In the genomic region with DNA sequence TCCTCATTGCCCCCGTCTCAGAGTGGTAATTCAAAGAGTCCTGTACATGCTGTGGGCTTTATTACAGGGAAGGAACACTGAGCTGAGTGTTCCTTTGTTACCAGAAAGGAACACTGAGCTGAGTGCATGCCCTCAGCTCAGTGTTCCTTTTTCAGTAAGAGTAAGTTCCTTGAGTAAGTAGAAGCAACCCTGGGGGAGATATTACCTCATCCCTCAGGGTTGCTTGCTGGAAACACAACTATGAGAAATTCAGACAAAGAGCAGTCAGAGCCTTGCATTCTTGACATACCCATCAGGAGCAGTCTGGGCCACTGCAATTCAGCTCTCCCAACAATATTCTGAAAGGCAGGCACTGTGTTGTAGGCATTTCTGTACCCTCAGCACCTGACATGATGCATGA, we compare ENCODE assay signal across 15 cellular contexts. TPM values are rescaled to one million over a fixed set of nuclear protein-coding genes. Genes with fewer than 3 reads are reported as not detected.
DNase-seq lines count a peak whose midpoint lies in the region; ATAC-seq and TF ChIP-seq lines count a peak whose summit lies in the region.
"Had no signal": no experiment of that assay in that cellular context is flagged by ENCODE, and none has a peak within 500 bp of the region (broad histone marks: within the 10 kb centered on the region; RNA-seq: fewer than 3 reads in every experiment).

No MANE protein-coding gene starts in this region.

- TF ChIP-seq CTCF in type B pancreatic cell (conservative IDR thresholded peaks at IDR 0.05), result no peak

- no peak overlapping the region for H3K18ac ChIP-seq in mesendoderm (ENCODE audit: low read length)

- H4K5ac ChIP-seq in mesendoderm (ENCODE audit: low read length), result no peak overlapping the region

- TF ChIP-seq EP300 in Ishikawa (IDR thresholded peaks at IDR 0.05; ENCODE audit: borderline replicate concordance), result no peak

- no peak overlapping the region for H3K23ac ChIP-seq in mesendoderm (ENCODE audit: low read length)

- H3K27ac Mint-ChIP-seq in type B pancreatic cell, result no peak overlapping the region
- H3K27ac Mint-ChIP-seq: activated naive CD8-positive, alpha-beta T cell treated with anti-CD3 and anti-CD28 coated beads, Interleukin-2, amount 10 ng/mL, durations not matched to agents 7 days and 5 days; stimulated activated memory B cell treated with anti-CD40 and anti-IgM and Interleukin-4, amounts not matched to agents 10 μg/mL and 1 μg/mL and 100 μg/mL, for 72 hours had no signal

- H3K27me3 Mint-ChIP-seq in type B pancreatic cell, result no peaks in the 10 kb centered on the region
- H3K27me3 Mint-ChIP-seq: stimulated activated memory B cell treated with anti-CD40 and anti-IgM and Interleukin-4, amounts not matched to agents 10 μg/mL and 1 μg/mL and 100 μg/mL, for 72 hours had no signal

- no peak overlapping the region for H3K4me3 ChIP-seq in mesendoderm (ENCODE audit: low read length)
- H3K4me3 ChIP-seq: gastroesophageal sphincter, SK-N-MC had no signal

- no peak overlapping the region for H3K56ac ChIP-seq in mesendoderm (ENCODE audit: low read length)

- peak; percentile 71 for DNase-seq in AG08395 (ENCODE audit: low spot score)
- DNase-seq in mesendoderm, result peak; percentile 94
- no peak for DNase-seq in cortex of kidney (lab: John Stamatoyannopoulos, UW)
- no peak for DNase-seq in type B pancreatic cell (ENCODE audit: extremely low spot score, unreplicated experiment)
- DNase-seq: activated CD4-positive, alpha-beta T cell treated with anti-CD3 and anti-CD28 coated beads, Interleukin-2, amount 50 U/mL, for 1 hour; activated naive CD8-positive, alpha-beta T cell treated with anti-CD3 and anti-CD28 coated beads, Interleukin-2, amount 10 ng/mL, durations not matched to agents 7 days and 5 days; KBM-7; NCI-H510A treated with DMSO at 0.1 percent for 48 hours had no signal

- peak overlapping the region; percentile 91 for H3K27ac ChIP-seq in cingulate gyrus (ENCODE audit: low read depth, low read length)
- H3K27ac ChIP-seq in mesendoderm (ENCODE audit: low read depth, low read length), result no peak overlapping the region
- H3K27ac ChIP-seq: gastroesophageal sphincter, SK-N-MC had no signal

- no CpG with 5 or more reads among the region's 1 CpG for WGBS in mesendoderm (ENCODE audit: extremely low coverage, insufficient coverage, low lambda C conversion rate)

- no peaks in the 10 kb centered on the region for H3K9me3 Mint-ChIP-seq in type B pancreatic cell
- H3K9me3 Mint-ChIP-seq: activated naive CD8-positive, alpha-beta T cell treated with anti-CD3 and anti-CD28 coated beads, Interleukin-2, amount 10 ng/mL, durations not matched to agents 7 days and 5 days; stimulated activated memory B cell treated with anti-CD40 and anti-IgM and Interleukin-4, amounts not matched to agents 10 μg/mL and 1 μg/mL and 100 μg/mL, for 72 hours had no signal

- TF ChIP-seq RAD21 in Ishikawa (IDR thresholded peaks at IDR 0.05; ENCODE audit: low read depth), result no peak

- no peaks in the 10 kb centered on the region for H3K36me3 ChIP-seq in mesendoderm (ENCODE audit: control insufficient read depth, insufficient read depth, low read length)
- H3K36me3 ChIP-seq: gastroesophageal sphincter had no signal

- H2AK5ac ChIP-seq in mesendoderm (ENCODE audit: low read length), result no peak overlapping the region

- H3K4me3 Mint-ChIP-seq in type B pancreatic cell, result no peak overlapping the region
- H3K4me3 Mint-ChIP-seq: activated naive CD8-positive, alpha-beta T cell treated with anti-CD3 and anti-CD28 coated beads, Interleukin-2, amount 10 ng/mL, durations not matched to agents 7 days and 5 days; stimulated activated memory B cell treated with anti-CD40 and anti-IgM and Interleukin-4, amounts not matched to agents 10 μg/mL and 1 μg/mL and 100 μg/mL, for 72 hours had no signal

- H3K9ac ChIP-seq in mesendoderm (ENCODE audit: low read length), result no peak overlapping the region

- H4K8ac ChIP-seq in mesendoderm (ENCODE audit: low read depth, low read length), result no peak overlapping the region

- H2BK15ac ChIP-seq in mesendoderm (replicated peaks; ENCODE audit: low read depth), result no peak overlapping the region

- H3K4me1 Mint-ChIP-seq in type B pancreatic cell (ENCODE audit: unreplicated experiment), result no peaks in the 10 kb centered on the region
- H3K4me1 Mint-ChIP-seq: stimulated activated memory B cell treated with anti-CD40 and anti-IgM and Interleukin-4, amounts not matched to agents 10 μg/mL and 1 μg/mL and 100 μg/mL, for 72 hours had no signal

- ATAC-seq in GM19397 (IDR thresholded peaks at IDR 0.05; ENCODE audit: unreplicated experiment), result no peak
- ATAC-seq in GM21786 (IDR thresholded peaks at IDR 0.05; ENCODE audit: unreplicated experiment), result no peak
- ATAC-seq: gastroesophageal sphincter; stimulated activated memory B cell treated with anti-CD40 and anti-IgM and Interleukin-4, amounts not matched to agents 10 μg/mL and 1 μg/mL and 100 μg/mL, for 72 hours had no signal

- no peak overlapping the region for H2BK120ac ChIP-seq in mesendoderm (ENCODE audit: low read depth, low read length)

- H3K4ac ChIP-seq in mesendoderm (ENCODE audit: low read depth, low read length), result peak overlapping the region; percentile 62

- no peak overlapping the region for H2BK5ac ChIP-seq in mesendoderm (ENCODE audit: low read length)

- H3K27me3 ChIP-seq in mesendoderm (ENCODE audit: insufficient read depth, low read length, poor library complexity), result no peaks in the 10 kb centered on the region
- H3K27me3 ChIP-seq: gastroesophageal sphincter had no signal

- H3K79me2 ChIP-seq in mesendoderm (ENCODE audit: control insufficient read depth, insufficient read depth, low read length), result no peaks in the 10 kb centered on the region

- no peaks in the 10 kb centered on the region for H3K36me3 Mint-ChIP-seq in type B pancreatic cell
- H3K36me3 Mint-ChIP-seq: activated naive CD8-positive, alpha-beta T cell treated with anti-CD3 and anti-CD28 coated beads, Interleukin-2, amount 10 ng/mL, durations not matched to agents 7 days and 5 days had no signal

- peaks cover 3% of the 10 kb centered on the region for H3K4me1 ChIP-seq in mesendoderm (ENCODE audit: control insufficient read depth, low read depth, low read length)

- no peak overlapping the region for H3K4me2 ChIP-seq in mesendoderm (ENCODE audit: low read length)

- no peaks in the 10 kb centered on the region for H3K79me1 ChIP-seq in mesendoderm (ENCODE audit: low read length)

TF ChIP-seq in Ishikawa, 13 proteins besides CTCF, POLR2A, EP300 and RAD21:
- TF ChIP-seq, protein P1, sequence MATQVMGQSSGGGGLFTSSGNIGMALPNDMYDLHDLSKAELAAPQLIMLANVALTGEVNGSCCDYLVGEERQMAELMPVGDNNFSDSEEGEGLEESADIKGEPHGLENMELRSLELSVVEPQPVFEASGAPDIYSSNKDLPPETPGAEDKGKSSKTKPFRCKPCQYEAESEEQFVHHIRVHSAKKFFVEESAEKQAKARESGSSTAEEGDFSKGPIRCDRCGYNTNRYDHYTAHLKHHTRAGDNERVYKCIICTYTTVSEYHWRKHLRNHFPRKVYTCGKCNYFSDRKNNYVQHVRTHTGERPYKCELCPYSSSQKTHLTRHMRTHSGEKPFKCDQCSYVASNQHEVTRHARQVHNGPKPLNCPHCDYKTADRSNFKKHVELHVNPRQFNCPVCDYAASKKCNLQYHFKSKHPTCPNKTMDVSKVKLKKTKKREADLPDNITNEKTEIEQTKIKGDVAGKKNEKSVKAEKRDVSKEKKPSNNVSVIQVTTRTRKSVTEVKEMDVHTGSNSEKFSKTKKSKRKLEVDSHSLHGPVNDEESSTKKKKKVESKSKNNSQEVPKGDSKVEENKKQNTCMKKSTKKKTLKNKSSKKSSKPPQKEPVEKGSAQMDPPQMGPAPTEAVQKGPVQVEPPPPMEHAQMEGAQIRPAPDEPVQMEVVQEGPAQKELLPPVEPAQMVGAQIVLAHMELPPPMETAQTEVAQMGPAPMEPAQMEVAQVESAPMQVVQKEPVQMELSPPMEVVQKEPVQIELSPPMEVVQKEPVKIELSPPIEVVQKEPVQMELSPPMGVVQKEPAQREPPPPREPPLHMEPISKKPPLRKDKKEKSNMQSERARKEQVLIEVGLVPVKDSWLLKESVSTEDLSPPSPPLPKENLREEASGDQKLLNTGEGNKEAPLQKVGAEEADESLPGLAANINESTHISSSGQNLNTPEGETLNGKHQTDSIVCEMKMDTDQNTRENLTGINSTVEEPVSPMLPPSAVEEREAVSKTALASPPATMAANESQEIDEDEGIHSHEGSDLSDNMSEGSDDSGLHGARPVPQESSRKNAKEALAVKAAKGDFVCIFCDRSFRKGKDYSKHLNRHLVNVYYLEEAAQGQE (IDR thresholded peaks at IDR 0.05; ENCODE audit: low read depth), result no peak
- TF ChIP-seq TEAD4 (IDR thresholded peaks at IDR 0.05), result peak; percentile 60
TF ChIP-seq in Ishikawa: peak in this region for 1.

RNA-seq across cellular contexts. Expression of a gene that starts 17.0 kb away (rescaled TPM):
- polyA plus RNA-seq in mesendoderm (2013, experiment 1 of 2), result 0.03 TPM
- polyA plus RNA-seq in mesendoderm (2013, experiment 2 of 2), result 0.03 TPM
- not detected in 2 replicates for total RNA-seq in type B pancreatic cell (ENCODE audit: low replicate concordance)
- total RNA-seq: activated naive CD8-positive, alpha-beta T cell treated with anti-CD3 and anti-CD28 coated beads, Interleukin-2, amount 10 ng/mL, durations not matched to agents 7 days and 5 days; gastroesophageal sphincter had no signal

RNA-seq across cellular contexts. Expression of a gene that starts 53.7 kb away (rescaled TPM):
- 10.1 TPM for polyA plus RNA-seq in mesendoderm (2013, experiment 1 of 2)
- 10.4 TPM for polyA plus RNA-seq in mesendoderm (2013, experiment 2 of 2)
- 6.6 and 10.4 TPM in 2 replicates for total RNA-seq in type B pancreatic cell (ENCODE audit: low replicate concordance)

Comparison
In these comparisons a context has a peak if more than half of its experiments do, and no peak if none do; other contexts are left out.
1. DNase-seq: peak in AG08395 (single experiment) and mesendoderm (single experiment); none in cortex of kidney (single experiment) and type B pancreatic cell (single experiment).